In the genomic region with DNA sequence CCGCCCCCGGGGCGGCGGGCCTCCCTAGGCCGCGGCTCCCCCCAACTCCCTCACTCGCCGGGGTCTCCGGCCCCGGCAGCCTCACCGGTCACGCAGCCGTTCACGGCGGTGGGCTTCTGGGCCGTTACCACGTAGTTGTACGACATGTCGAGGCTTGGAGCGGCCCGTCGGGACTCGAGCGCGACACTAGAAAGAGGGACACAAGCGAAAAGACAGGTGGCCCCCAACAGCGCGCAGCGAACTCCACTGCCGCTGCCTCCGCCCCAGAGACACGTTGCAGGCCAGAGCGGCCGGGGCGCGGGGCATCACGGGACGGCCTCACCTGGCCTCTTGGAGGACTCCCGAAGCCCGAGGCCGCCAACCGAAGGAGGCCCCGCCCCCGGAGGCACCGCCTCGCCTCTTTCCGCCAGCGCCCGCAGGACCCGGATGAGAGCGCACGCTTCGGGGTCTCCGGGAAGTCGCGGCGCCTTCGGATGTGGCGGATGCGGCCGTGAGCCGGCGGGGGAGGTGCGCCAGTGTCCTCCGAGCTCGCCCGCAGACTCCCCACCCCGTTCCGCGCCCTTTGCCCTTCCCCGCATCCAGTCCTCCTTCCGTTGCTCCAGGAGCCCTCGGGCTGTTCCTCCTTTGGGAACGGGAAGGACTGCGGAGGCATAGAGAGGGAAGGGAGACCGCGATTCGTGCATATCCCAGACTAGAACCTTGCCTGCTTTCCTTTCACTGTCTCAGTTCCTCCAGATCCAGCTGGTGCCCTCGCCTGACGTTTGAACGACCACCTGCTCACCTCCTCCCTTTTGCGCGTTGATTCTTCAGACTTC, we compare ENCODE assay signal across 1 cellular context.
TF ChIP-seq lines count a peak whose summit lies in the region.

A gene (minus strand): TSS at position 283 of the 815 bp plus-strand sequence. CDS start 137 bp downstream, at position 146.
A gene with protein sequence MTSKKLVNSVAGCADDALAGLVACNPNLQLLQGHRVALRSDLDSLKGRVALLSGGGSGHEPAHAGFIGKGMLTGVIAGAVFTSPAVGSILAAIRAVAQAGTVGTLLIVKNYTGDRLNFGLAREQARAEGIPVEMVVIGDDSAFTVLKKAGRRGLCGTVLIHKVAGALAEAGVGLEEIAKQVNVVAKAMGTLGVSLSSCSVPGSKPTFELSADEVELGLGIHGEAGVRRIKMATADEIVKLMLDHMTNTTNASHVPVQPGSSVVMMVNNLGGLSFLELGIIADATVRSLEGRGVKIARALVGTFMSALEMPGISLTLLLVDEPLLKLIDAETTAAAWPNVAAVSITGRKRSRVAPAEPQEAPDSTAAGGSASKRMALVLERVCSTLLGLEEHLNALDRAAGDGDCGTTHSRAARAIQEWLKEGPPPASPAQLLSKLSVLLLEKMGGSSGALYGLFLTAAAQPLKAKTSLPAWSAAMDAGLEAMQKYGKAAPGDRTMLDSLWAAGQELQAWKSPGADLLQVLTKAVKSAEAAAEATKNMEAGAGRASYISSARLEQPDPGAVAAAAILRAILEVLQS (plus strand): TSS at position 406 of the 815 bp plus-strand sequence. CDS start 1,501 bp downstream, outside the sequence.

TF ChIP-seq in K562, 482 proteins besides CTCF, POLR2A, EP300 and RAD21 (continued from another document and continues in another):
- TF ChIP-seq CBX1 (IDR thresholded peaks at IDR 0.05; ENCODE audit: low read depth) (peak; percentile 89; the same call in 1 of the 2 replicates), ZNF436 (CRISPR knock-in tag; IDR thresholded peaks at IDR 0.05) (no peak), ZNF165 (CRISPR knock-in tag; IDR thresholded peaks at IDR 0.05; ENCODE audit: borderline replicate concordance) (no peak), ZNF184 (CRISPR knock-in tag; IDR thresholded peaks at IDR 0.05) (no peak), SMARCA4 (IDR thresholded peaks at IDR 0.05) (no peak), MEF2A (IDR thresholded peaks at IDR 0.05; ENCODE audit: control insufficient read depth, low read depth, low read length) (no peak), RUNX1 (IDR thresholded peaks at IDR 0.05; ENCODE audit: low read depth) (no peak; the same call in 1 of the 2 replicates), MED1 (CRISPR knock-in tag; IDR thresholded peaks at IDR 0.05; ENCODE audit: borderline replicate concordance) (no peak), NR2F6 (CRISPR knock-in tag; IDR thresholded peaks at IDR 0.05) (no peak), ZNF780A (CRISPR knock-in tag; IDR thresholded peaks at IDR 0.05) (no peak), ZNF239 (CRISPR knock-in tag; IDR thresholded peaks at IDR 0.05) (no peak), HNRNPUL1 (IDR thresholded peaks at IDR 0.05; ENCODE audit: low read length) (no peak), ZNF444 (CRISPR knock-in tag; IDR thresholded peaks at IDR 0.05) (no peak)
- TF ChIP-seq, protein P1, sequence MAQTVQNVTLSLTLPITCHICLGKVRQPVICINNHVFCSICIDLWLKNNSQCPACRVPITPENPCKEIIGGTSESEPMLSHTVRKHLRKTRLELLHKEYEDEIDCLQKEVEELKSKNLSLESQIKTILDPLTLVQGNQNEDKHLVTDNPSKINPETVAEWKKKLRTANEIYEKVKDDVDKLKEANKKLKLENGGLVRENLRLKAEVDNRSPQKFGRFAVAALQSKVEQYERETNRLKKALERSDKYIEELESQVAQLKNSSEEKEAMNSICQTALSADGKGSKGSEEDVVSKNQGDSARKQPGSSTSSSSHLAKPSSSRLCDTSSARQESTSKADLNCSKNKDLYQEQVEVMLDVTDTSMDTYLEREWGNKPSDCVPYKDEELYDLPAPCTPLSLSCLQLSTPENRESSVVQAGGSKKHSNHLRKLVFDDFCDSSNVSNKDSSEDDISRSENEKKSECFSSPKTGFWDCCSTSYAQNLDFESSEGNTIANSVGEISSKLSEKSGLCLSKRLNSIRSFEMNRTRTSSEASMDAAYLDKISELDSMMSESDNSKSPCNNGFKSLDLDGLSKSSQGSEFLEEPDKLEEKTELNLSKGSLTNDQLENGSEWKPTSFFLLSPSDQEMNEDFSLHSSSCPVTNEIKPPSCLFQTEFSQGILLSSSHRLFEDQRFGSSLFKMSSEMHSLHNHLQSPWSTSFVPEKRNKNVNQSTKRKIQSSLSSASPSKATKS (CRISPR knock-in tag; IDR thresholded peaks at IDR 0.05) = no peak
- TF ChIP-seq, protein P2, sequence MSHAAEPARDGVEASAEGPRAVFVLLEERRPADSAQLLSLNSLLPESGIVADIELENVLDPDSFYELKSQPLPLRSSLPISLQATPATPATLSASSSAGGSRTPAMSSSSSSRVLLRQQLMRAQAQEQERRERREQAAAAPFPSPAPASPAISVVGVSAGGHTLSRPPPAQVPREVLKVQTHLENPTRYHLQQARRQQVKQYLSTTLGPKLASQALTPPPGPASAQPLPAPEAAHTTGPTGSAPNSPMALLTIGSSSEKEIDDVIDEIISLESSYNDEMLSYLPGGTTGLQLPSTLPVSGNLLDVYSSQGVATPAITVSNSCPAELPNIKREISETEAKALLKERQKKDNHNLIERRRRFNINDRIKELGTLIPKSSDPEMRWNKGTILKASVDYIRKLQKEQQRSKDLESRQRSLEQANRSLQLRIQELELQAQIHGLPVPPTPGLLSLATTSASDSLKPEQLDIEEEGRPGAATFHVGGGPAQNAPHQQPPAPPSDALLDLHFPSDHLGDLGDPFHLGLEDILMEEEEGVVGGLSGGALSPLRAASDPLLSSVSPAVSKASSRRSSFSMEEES (CRISPR knock-in tag; IDR thresholded peaks at IDR 0.05) = no peak
- TF ChIP-seq, protein P3, sequence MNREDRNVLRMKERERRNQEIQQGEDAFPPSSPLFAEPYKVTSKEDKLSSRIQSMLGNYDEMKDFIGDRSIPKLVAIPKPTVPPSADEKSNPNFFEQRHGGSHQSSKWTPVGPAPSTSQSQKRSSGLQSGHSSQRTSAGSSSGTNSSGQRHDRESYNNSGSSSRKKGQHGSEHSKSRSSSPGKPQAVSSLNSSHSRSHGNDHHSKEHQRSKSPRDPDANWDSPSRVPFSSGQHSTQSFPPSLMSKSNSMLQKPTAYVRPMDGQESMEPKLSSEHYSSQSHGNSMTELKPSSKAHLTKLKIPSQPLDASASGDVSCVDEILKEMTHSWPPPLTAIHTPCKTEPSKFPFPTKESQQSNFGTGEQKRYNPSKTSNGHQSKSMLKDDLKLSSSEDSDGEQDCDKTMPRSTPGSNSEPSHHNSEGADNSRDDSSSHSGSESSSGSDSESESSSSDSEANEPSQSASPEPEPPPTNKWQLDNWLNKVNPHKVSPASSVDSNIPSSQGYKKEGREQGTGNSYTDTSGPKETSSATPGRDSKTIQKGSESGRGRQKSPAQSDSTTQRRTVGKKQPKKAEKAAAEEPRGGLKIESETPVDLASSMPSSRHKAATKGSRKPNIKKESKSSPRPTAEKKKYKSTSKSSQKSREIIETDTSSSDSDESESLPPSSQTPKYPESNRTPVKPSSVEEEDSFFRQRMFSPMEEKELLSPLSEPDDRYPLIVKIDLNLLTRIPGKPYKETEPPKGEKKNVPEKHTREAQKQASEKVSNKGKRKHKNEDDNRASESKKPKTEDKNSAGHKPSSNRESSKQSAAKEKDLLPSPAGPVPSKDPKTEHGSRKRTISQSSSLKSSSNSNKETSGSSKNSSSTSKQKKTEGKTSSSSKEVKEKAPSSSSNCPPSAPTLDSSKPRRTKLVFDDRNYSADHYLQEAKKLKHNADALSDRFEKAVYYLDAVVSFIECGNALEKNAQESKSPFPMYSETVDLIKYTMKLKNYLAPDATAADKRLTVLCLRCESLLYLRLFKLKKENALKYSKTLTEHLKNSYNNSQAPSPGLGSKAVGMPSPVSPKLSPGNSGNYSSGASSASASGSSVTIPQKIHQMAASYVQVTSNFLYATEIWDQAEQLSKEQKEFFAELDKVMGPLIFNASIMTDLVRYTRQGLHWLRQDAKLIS (CRISPR knock-in tag; IDR thresholded peaks at IDR 0.05) = peak; percentile 91
- TF ChIP-seq, protein P4, sequence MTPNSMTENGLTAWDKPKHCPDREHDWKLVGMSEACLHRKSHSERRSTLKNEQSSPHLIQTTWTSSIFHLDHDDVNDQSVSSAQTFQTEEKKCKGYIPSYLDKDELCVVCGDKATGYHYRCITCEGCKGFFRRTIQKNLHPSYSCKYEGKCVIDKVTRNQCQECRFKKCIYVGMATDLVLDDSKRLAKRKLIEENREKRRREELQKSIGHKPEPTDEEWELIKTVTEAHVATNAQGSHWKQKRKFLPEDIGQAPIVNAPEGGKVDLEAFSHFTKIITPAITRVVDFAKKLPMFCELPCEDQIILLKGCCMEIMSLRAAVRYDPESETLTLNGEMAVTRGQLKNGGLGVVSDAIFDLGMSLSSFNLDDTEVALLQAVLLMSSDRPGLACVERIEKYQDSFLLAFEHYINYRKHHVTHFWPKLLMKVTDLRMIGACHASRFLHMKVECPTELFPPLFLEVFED (CRISPR knock-in tag; conservative IDR thresholded peaks at IDR 0.05) = no peak
- TF ChIP-seq, protein P5, sequence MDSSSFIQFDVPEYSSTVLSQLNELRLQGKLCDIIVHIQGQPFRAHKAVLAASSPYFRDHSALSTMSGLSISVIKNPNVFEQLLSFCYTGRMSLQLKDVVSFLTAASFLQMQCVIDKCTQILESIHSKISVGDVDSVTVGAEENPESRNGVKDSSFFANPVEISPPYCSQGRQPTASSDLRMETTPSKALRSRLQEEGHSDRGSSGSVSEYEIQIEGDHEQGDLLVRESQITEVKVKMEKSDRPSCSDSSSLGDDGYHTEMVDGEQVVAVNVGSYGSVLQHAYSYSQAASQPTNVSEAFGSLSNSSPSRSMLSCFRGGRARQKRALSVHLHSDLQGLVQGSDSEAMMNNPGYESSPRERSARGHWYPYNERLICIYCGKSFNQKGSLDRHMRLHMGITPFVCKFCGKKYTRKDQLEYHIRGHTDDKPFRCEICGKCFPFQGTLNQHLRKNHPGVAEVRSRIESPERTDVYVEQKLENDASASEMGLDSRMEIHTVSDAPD (CRISPR knock-in tag; IDR thresholded peaks at IDR 0.05) = no peak
- TF ChIP-seq, protein P6, sequence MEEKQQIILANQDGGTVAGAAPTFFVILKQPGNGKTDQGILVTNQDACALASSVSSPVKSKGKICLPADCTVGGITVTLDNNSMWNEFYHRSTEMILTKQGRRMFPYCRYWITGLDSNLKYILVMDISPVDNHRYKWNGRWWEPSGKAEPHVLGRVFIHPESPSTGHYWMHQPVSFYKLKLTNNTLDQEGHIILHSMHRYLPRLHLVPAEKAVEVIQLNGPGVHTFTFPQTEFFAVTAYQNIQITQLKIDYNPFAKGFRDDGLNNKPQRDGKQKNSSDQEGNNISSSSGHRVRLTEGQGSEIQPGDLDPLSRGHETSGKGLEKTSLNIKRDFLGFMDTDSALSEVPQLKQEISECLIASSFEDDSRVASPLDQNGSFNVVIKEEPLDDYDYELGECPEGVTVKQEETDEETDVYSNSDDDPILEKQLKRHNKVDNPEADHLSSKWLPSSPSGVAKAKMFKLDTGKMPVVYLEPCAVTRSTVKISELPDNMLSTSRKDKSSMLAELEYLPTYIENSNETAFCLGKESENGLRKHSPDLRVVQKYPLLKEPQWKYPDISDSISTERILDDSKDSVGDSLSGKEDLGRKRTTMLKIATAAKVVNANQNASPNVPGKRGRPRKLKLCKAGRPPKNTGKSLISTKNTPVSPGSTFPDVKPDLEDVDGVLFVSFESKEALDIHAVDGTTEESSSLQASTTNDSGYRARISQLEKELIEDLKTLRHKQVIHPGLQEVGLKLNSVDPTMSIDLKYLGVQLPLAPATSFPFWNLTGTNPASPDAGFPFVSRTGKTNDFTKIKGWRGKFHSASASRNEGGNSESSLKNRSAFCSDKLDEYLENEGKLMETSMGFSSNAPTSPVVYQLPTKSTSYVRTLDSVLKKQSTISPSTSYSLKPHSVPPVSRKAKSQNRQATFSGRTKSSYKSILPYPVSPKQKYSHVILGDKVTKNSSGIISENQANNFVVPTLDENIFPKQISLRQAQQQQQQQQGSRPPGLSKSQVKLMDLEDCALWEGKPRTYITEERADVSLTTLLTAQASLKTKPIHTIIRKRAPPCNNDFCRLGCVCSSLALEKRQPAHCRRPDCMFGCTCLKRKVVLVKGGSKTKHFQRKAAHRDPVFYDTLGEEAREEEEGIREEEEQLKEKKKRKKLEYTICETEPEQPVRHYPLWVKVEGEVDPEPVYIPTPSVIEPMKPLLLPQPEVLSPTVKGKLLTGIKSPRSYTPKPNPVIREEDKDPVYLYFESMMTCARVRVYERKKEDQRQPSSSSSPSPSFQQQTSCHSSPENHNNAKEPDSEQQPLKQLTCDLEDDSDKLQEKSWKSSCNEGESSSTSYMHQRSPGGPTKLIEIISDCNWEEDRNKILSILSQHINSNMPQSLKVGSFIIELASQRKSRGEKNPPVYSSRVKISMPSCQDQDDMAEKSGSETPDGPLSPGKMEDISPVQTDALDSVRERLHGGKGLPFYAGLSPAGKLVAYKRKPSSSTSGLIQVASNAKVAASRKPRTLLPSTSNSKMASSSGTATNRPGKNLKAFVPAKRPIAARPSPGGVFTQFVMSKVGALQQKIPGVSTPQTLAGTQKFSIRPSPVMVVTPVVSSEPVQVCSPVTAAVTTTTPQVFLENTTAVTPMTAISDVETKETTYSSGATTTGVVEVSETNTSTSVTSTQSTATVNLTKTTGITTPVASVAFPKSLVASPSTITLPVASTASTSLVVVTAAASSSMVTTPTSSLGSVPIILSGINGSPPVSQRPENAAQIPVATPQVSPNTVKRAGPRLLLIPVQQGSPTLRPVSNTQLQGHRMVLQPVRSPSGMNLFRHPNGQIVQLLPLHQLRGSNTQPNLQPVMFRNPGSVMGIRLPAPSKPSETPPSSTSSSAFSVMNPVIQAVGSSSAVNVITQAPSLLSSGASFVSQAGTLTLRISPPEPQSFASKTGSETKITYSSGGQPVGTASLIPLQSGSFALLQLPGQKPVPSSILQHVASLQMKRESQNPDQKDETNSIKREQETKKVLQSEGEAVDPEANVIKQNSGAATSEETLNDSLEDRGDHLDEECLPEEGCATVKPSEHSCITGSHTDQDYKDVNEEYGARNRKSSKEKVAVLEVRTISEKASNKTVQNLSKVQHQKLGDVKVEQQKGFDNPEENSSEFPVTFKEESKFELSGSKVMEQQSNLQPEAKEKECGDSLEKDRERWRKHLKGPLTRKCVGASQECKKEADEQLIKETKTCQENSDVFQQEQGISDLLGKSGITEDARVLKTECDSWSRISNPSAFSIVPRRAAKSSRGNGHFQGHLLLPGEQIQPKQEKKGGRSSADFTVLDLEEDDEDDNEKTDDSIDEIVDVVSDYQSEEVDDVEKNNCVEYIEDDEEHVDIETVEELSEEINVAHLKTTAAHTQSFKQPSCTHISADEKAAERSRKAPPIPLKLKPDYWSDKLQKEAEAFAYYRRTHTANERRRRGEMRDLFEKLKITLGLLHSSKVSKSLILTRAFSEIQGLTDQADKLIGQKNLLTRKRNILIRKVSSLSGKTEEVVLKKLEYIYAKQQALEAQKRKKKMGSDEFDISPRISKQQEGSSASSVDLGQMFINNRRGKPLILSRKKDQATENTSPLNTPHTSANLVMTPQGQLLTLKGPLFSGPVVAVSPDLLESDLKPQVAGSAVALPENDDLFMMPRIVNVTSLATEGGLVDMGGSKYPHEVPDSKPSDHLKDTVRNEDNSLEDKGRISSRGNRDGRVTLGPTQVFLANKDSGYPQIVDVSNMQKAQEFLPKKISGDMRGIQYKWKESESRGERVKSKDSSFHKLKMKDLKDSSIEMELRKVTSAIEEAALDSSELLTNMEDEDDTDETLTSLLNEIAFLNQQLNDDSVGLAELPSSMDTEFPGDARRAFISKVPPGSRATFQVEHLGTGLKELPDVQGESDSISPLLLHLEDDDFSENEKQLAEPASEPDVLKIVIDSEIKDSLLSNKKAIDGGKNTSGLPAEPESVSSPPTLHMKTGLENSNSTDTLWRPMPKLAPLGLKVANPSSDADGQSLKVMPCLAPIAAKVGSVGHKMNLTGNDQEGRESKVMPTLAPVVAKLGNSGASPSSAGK (IDR thresholded peaks at IDR 0.05) = peak; percentile 52; the same call in 1 of the 2 replicates
- TF ChIP-seq, protein P7, sequence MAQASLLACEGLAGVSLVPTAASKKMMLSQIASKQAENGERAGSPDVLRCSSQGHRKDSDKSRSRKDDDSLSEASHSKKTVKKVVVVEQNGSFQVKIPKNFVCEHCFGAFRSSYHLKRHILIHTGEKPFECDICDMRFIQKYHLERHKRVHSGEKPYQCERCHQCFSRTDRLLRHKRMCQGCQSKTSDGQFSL (CRISPR knock-in tag; IDR thresholded peaks at IDR 0.05) = peak; percentile 83; the same call in 1 of the 2 replicates
- TF ChIP-seq, protein P7 (tag; IDR thresholded peaks at IDR 0.05) = peak in 1 of 2 experiments; percentile 63; a peak in 1 of 4 replicates
